In the genomic region with DNA sequence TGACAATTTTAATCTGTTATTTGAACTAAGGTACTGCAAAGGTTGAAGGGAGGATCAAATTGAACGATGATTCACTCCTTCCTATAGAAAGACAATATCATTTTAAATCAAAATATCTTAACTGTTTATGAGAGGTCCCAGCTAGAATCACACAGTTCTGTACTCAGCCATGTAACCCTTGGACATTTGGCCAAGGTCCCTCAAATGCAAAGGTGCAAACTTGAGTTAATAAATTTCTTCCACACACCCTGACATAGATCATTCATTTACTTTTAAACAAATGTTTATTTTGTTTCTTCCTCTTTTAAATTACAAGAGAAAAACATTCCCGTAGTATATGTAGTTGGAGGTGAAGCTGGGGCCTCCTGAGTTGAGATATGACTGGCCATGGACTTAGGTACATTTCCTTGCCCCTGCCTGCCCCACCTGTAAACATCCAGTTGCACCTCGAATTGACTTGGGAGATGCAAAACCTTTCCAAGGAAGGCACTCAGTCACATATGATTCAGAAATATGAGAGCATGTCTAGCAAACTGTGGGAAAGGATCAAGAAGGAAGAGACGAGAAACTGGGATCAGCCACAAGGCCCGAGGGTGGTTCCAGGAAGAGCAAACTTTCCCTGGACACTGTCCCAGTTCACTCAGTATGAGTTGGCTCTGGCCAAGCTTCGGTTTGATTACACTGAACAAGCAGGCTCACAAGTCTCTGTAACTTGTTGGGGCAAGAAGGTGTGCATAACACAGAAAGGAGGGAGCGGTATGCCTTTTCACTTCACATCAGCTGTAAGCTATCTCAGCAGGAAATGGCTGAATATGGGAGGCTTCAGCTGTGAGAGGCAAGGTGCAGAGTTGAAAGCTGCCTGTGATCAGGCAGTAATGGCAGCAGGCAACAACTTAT, we compare ENCODE assay signal across 8 cellular contexts. TPM values are rescaled to one million over a fixed set of nuclear protein-coding genes. Genes with fewer than 3 reads are reported as not detected.
DNase-seq lines count a peak whose midpoint lies in the region; ATAC-seq and TF ChIP-seq lines count a peak whose summit lies in the region.

No MANE protein-coding gene starts in this region.

- no peaks in the 10 kb centered on the region for H3K36me3 ChIP-seq in mammary epithelial cell (ENCODE audit: insufficient read depth, low read length)

- peak overlapping the region; percentile 62 for H3K9ac ChIP-seq in mammary epithelial cell (ENCODE audit: insufficient read depth, low read length)

- no peaks in the 10 kb centered on the region for H3K9me3 ChIP-seq in mammary epithelial cell (replicated peaks; ENCODE audit: insufficient read depth, low read length)

- no peaks in the 10 kb centered on the region for H3K79me2 ChIP-seq in mammary epithelial cell (ENCODE audit: insufficient read depth, low read length)

- peaks cover 33% of the 10 kb centered on the region for H3K4me1 ChIP-seq in mammary epithelial cell (ENCODE audit: insufficient read depth, low read length)

- peak overlapping the region; percentile 54 for H3K4me2 ChIP-seq in mammary epithelial cell (ENCODE audit: insufficient read depth, low read depth, low read length)

- peak overlapping the region; percentile 78 for H3K27ac ChIP-seq in mammary epithelial cell (ENCODE audit: insufficient read depth, low read depth, low read length)

- CTCF ChIA-PET in mammary epithelial cell (lab: Charles Lee; ENCODE audit: low non-redundant PET), result no interaction called here

- H3K27me3 ChIP-seq in mammary epithelial cell (ENCODE audit: insufficient read depth, low read length), result no peaks in the 10 kb centered on the region

- no TSS peak for BruUV-seq in mammary epithelial cell (replicated peaks; lab: Mats Ljungman, UMichigan)

- intact Hi-C loops in mammary epithelial cell (cut with micrococcal nuclease), result loop anchor here (5.0 kb wide), 1 partner anchor 36 kb away; no protein-coding TSS in a partner anchor

- in situ Hi-C loops in mammary epithelial cell (cut with MboI; ENCODE audit: low sequenced_read_pairs in 2 of 2), result no loop called here

- 6% methylated on average over 7 of the region's 7 CpGs for WGBS in mammary epithelial cell (ENCODE audit: low coverage, missing lambda C conversion rate)

- peak; percentile 44 for ATAC-seq in HG03175 (IDR thresholded peaks at IDR 0.05; ENCODE audit: unreplicated experiment)
- no peak for ATAC-seq in GM21576 (IDR thresholded peaks at IDR 0.05; ENCODE audit: unreplicated experiment)
- ATAC-seq in HG03460 (IDR thresholded peaks at IDR 0.05; ENCODE audit: unreplicated experiment), result no peak

- TF ChIP-seq CTCF in mammary epithelial cell (conservative IDR thresholded peaks at IDR 0.05 in 1 of 2, IDR thresholded peaks at IDR 0.05 in 1 of 2; ENCODE audit: extremely low read depth in 1 of 2, insufficient read depth in 1 of 2, low read depth in 1 of 2, low read length in 2 of 2), result no peak

- DNase-seq in AG20443 (ENCODE audit: low spot score), result peak; percentile 85
- peak; percentile 100 for DNase-seq in mammary epithelial cell
- DNase-seq in mucosa of gallbladder (ENCODE audit: low spot score), result peak; percentile 85
- DNase-seq in hippocampal formation (lab: John Stamatoyannopoulos, UW), result no peak
- no peak for DNase-seq in NCI-H748 treated with DMSO at 0.1 percent for 48 hours (lab: John Stamatoyannopoulos, UW)

- dilution Hi-C loops in mammary epithelial cell (cut with HindIII; ENCODE audit: low sequenced_read_pairs), result loop anchor here (5.0 to 10.0 kb wide), 3 partner anchors 39 to 228 kb away; no protein-coding TSS in a partner anchor

- H2AFZ ChIP-seq in mammary epithelial cell (ENCODE audit: low read depth, low read length), result peak overlapping the region; percentile 80

- H3K4me3 ChIP-seq in mammary epithelial cell (replicated peaks in 1 of 3; ENCODE audit: insufficient read depth in 1 of 3, low read depth in 2 of 3, low read length in 3 of 3), result no peak overlapping the region

- H4K20me1 ChIP-seq in mammary epithelial cell (ENCODE audit: insufficient read depth, low read length), result no peaks in the 10 kb centered on the region

RNA-seq across cellular contexts. Expression of gene TNFSF10, which starts 6.7 kb away (rescaled TPM):
- total RNA-seq in mammary epithelial cell (1 to 10 TPM; 2.8 to 3.2 TPM), mucosa of gallbladder (40.3 TPM)
- 4.3 TPM for polyA plus RNA-seq in mammary epithelial cell
- polyA minus RNA-seq in mammary epithelial cell, result not detected

Comparison
In these comparisons a context has a peak if more than half of its experiments do, and no peak if none do; other contexts are left out.
1. DNase-seq: peak in AG20443 (single experiment), mammary epithelial cell (single experiment) and mucosa of gallbladder (single experiment); none in hippocampal formation (0 of 2) and NCI-H748 treated with DMSO at 0.1 percent for 48 hours (single experiment).